ENCODE assay signal across 17 cellular contexts in the genomic region with DNA sequence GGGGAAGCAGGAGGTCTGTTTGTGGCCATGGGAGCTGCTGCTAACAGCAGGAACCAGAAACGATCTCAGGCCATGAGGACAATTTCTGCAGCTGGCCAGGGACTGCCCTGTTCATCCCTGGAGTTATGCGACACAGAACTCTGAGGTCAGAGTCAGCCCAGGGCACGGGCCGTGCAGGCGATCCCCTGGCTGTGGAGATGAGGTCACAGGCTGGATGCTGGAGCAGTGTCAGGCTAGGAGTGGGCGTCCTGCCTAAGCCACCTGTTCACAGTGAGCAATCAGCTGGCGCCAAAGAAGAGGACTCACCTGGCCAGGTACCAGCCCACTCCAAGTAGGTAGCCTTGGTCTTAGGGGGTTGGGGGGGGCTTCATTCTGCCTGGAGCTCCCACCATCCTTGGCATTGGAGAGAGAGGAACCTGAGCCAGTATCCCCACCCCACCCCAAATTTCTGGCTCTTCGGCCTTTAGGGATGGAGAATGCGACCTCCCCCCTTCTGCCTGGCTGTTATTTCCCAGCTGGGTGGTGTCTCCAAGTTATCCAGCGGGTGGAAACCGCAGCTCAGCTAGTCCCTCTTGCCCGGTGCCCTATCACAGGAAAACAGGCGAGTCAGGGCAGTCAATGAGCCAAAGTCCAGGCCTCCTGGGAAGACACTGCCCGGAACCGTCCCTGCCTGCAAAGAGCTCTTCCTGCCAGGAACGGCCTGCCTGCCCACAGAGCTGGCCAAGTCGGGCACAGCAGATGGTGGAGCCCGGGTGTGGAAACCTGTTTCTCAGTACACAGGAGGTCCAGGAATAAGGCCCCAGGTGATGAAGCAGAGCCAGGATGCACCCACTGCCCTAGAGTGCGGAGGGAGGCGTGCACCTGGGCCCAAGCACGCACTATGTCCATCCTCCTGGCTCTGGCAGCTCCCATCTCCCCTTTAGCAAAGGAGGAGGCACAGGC. TPM values are rescaled to one million over a fixed set of nuclear protein-coding genes. Genes with fewer than 3 reads are reported as not detected.
DNase-seq lines count a peak whose midpoint lies in the region; TF ChIP-seq lines count a peak whose summit lies in the region.
"Had no signal": no experiment of that assay in that cellular context is flagged by ENCODE, and none has a peak within 500 bp of the region (broad histone marks: within the 10 kb centered on the region; RNA-seq: fewer than 3 reads in every experiment).

No MANE protein-coding gene starts in this region.

- no peak overlapping the region for H2BK120ac ChIP-seq in mesenchymal stem cell (ENCODE audit: low read depth, low read length)

- H3K4me1 Mint-ChIP-seq in MCF 10A (ENCODE audit: insufficient read depth, unreplicated experiment), result peaks cover 14% of the 10 kb centered on the region
- peaks cover 20% of the 10 kb centered on the region for H3K4me1 Mint-ChIP-seq in activated CD4-positive, alpha-beta memory T cell treated with anti-CD3 and anti-CD28 coated beads, Interleukin-2, amount 10 ng/mL, durations not matched to agents 7 days and 5 days

- H3K79me1 ChIP-seq in mesenchymal stem cell (replicated peaks; ENCODE audit: low read length, poor library complexity, severe bottlenecking), result no peaks in the 10 kb centered on the region

- H2BK15ac ChIP-seq in mesenchymal stem cell (ENCODE audit: low read depth, poor library complexity, severe bottlenecking), result peak overlapping the region; percentile 15

- no peak overlapping the region for H2BK5ac ChIP-seq in mesenchymal stem cell (ENCODE audit: low read depth, low read length, poor library complexity, severe bottlenecking)

- H3K4ac ChIP-seq in mesenchymal stem cell (ENCODE audit: low read depth in 1 of 2, low read length in 2 of 2), result peak overlapping the region in 1 of 2 experiments; percentile 15

- peak overlapping the region in 1 of 2 experiments; percentile 22 for H3K14ac ChIP-seq in mesenchymal stem cell (ENCODE audit: low read length in 2 of 2)

- H3K4me1 ChIP-seq in breast epithelium (peaks cover 10 to 26% of the 10 kb centered on the region in 2 donors), mesenchymal stem cell (ENCODE audit: control insufficient read depth, insufficient read depth, low read depth, low read length) (peaks cover 31% of the 10 kb centered on the region), uterus (peaks cover 8 to 15% of the 10 kb centered on the region in 2 donors)

- intact Hi-C loops in MCF 10A (cut with micrococcal nuclease) (loop anchor here (5.0 kb wide), 1 partner anchor 73 kb away; the partner anchor contains the start of genes BRAT1 and IQCE), breast epithelium (cut with DNase I; ENCODE audit: low total_unique reads) (no loop called here), uterus (cut with DNase I; ENCODE audit: low total_unique reads) (loop anchor here (5.0 kb wide), 1 partner anchor 73 kb away; the partner anchor contains the start of genes BRAT1 and IQCE)

- H3K27me3 Mint-ChIP-seq in MCF 10A (ENCODE audit: insufficient read depth, unreplicated experiment), result no peaks in the 10 kb centered on the region
- H3K27me3 Mint-ChIP-seq in activated CD4-positive, alpha-beta memory T cell treated with anti-CD3 and anti-CD28 coated beads, Interleukin-2, amount 10 ng/mL, durations not matched to agents 7 days and 5 days, result no peaks in the 10 kb centered on the region

- H3K27ac ChIP-seq in breast epithelium (peak overlapping the region; percentile 79 to 86), mesenchymal stem cell (ENCODE audit: low read length, poor library complexity, severe bottlenecking) (peak overlapping the region; percentile 79), uterus (peak overlapping the region; percentile 7 to 59)

- peak overlapping the region; percentile 55 for H4K91ac ChIP-seq in mesenchymal stem cell (ENCODE audit: low read length)

- H3K4me3 ChIP-seq in breast epithelium, result no peak overlapping the region
- no peak overlapping the region for H3K4me3 ChIP-seq in mesenchymal stem cell (ENCODE audit: insufficient read depth in 1 of 2, low read depth in 1 of 2, low read length in 2 of 2)
- H3K4me3 ChIP-seq in uterus, result no peak overlapping the region

- BruUV-seq in MCF 10A (replicated peaks; lab: Mats Ljungman, UMichigan), result no TSS peak

- no peak for TF ChIP-seq CTCF in MCF 10A (IDR thresholded peaks at IDR 0.05; ENCODE audit: unreplicated experiment)
- TF ChIP-seq CTCF in breast epithelium (IDR thresholded peaks at IDR 0.05), result no peak
- TF ChIP-seq CTCF in uterus (IDR thresholded peaks at IDR 0.05), result no peak

- H3K27ac Mint-ChIP-seq in MCF 10A (ENCODE audit: low read depth, unreplicated experiment), result no peak overlapping the region
- H3K27ac Mint-ChIP-seq in activated CD4-positive, alpha-beta memory T cell treated with anti-CD3 and anti-CD28 coated beads, Interleukin-2, amount 10 ng/mL, durations not matched to agents 7 days and 5 days, result no peak overlapping the region
- H3K27ac Mint-ChIP-seq: activated naive CD8-positive, alpha-beta T cell treated with anti-CD3 and anti-CD28 coated beads, Interleukin-2, amount 50 U/mL, for 24 hours had no signal

- in situ Hi-C loops in T47D (cut with HindIII; ENCODE audit: low pct_unique_long_range_greater_than_20kb, low sequenced_read_pairs), result no loop called here

- CTCF ChIA-PET in MCF 10A (lab: Yijun Ruan, JAX), result interaction anchor here (0.8 kb wide), 1 partner anchor 161 kb away, joined by 3 read pairs; no protein-coding TSS in a partner anchor
- CTCF ChIA-PET in activated CD4-positive, alpha-beta memory T cell treated with anti-CD3 and anti-CD28 coated beads, Interleukin-2, amount 10 ng/mL, durations not matched to agents 7 days and 5 days (lab: Charles Lee), result no interaction called here

- no peak overlapping the region for H3K23ac ChIP-seq in mesenchymal stem cell (ENCODE audit: low read length in 2 of 2)

- H2BK12ac ChIP-seq in mesenchymal stem cell (ENCODE audit: low read length in 2 of 2), result no peak overlapping the region

- POLR2A ChIA-PET in MCF 10A (lab: Yijun Ruan, JAX), result interaction anchor here (0.7 kb wide), 1 partner anchor 37 kb away, joined by 3 read pairs; no protein-coding TSS in a partner anchor
- POLR2A ChIA-PET in activated CD4-positive, alpha-beta memory T cell treated with anti-CD3 and anti-CD28 coated beads, Interleukin-2, amount 10 ng/mL, durations not matched to agents 7 days and 5 days (lab: Charles Lee), result no interaction called here

- H2AFZ ChIP-seq in mesenchymal stem cell (ENCODE audit: low read depth, low read length), result no peak overlapping the region
- H2AFZ ChIP-seq: GM23338 had no signal

- H4K8ac ChIP-seq in mesenchymal stem cell (ENCODE audit: low read length), result no peak overlapping the region

- peak overlapping the region in 1 of 2 experiments; percentile 28 for H3K18ac ChIP-seq in mesenchymal stem cell (ENCODE audit: low read depth in 1 of 2, low read length in 2 of 2)

- H3K4me2 ChIP-seq in mesenchymal stem cell (ENCODE audit: low read length, poor library complexity, severe bottlenecking), result no peak overlapping the region
- H3K4me2 ChIP-seq: GM23338 had no signal

- no peaks in the 10 kb centered on the region for H3K9me3 Mint-ChIP-seq in MCF 10A (ENCODE audit: unreplicated experiment)
- no peaks in the 10 kb centered on the region for H3K9me3 Mint-ChIP-seq in activated CD4-positive, alpha-beta memory T cell treated with anti-CD3 and anti-CD28 coated beads, Interleukin-2, amount 10 ng/mL, durations not matched to agents 7 days and 5 days
- H3K9me3 Mint-ChIP-seq: activated naive CD8-positive, alpha-beta T cell treated with anti-CD3 and anti-CD28 coated beads, Interleukin-2, amount 50 U/mL, for 24 hours; GM23338; naive thymus-derived CD8-positive, alpha-beta T cell; stimulated activated effector memory CD8-positive, alpha-beta T cell treated with anti-CD3 and anti-CD28 coated beads, Interleukin-12 subunit alpha, Interleukin-12 subunit beta, amount 100 ng/mL, for 72 hours had no signal

- no peaks in the 10 kb centered on the region for H3K27me3 ChIP-seq in breast epithelium
- no peaks in the 10 kb centered on the region for H3K27me3 ChIP-seq in mesenchymal stem cell (ENCODE audit: control insufficient read depth in 1 of 2, insufficient read depth in 1 of 2, low read length in 2 of 2)
- no peaks in the 10 kb centered on the region for H3K27me3 ChIP-seq in uterus

- TF ChIP-seq POLR2A in breast epithelium (IDR thresholded peaks at IDR 0.05), result no peak
- TF ChIP-seq POLR2A in uterus (IDR thresholded peaks at IDR 0.05), result no peak

- DNase-seq in T47D (ENCODE audit: low read depth in 1 of 2, low spot score in 1 of 2), result peak; percentile 64 to 90
- no peak for DNase-seq in MCF 10A (ENCODE audit: unreplicated experiment)
- peak; percentile 82 to 92 for DNase-seq in breast epithelium (ENCODE audit: low spot score in 2 of 2)
- DNase-seq in mesenchymal stem cell, result peak; percentile 64
- peak in 1 of 2 donors; percentile 52 for DNase-seq in uterus
- DNase-seq in SHP77 (lab: John Stamatoyannopoulos, UW), result no peak
- DNase-seq in activated CD4-positive, alpha-beta memory T cell treated with anti-CD3 and anti-CD28 coated beads, Interleukin-2, amount 10 ng/mL, durations not matched to agents 7 days and 5 days, result no peak
- no peak for DNase-seq in ecto neural progenitor cell (ENCODE audit: low spot score)
- DNase-seq: activated CD4-positive, alpha-beta T cell treated with anti-CD3 and anti-CD28 coated beads, Interleukin-2, amount 50 U/mL, for 48 hours; activated naive CD8-positive, alpha-beta T cell treated with anti-CD3 and anti-CD28 coated beads, Interleukin-2, amount 50 U/mL, for 24 hours; effector memory CD4-positive, alpha-beta T cell; GF-D8; Kasumi-1; naive thymus-derived CD8-positive, alpha-beta T cell; NCI-H526 treated with DMSO at 0.1 percent for 48 hours had no signal

- no peak overlapping the region for H3K4me3 Mint-ChIP-seq in MCF 10A (ENCODE audit: unreplicated experiment)
- H3K4me3 Mint-ChIP-seq in activated CD4-positive, alpha-beta memory T cell treated with anti-CD3 and anti-CD28 coated beads, Interleukin-2, amount 10 ng/mL, durations not matched to agents 7 days and 5 days, result no peak overlapping the region

- H3K36me3 Mint-ChIP-seq in MCF 10A (ENCODE audit: insufficient read depth, unreplicated experiment), result no peaks in the 10 kb centered on the region
- no peaks in the 10 kb centered on the region for H3K36me3 Mint-ChIP-seq in activated CD4-positive, alpha-beta memory T cell treated with anti-CD3 and anti-CD28 coated beads, Interleukin-2, amount 10 ng/mL, durations not matched to agents 7 days and 5 days (ENCODE audit: low read depth)
- H3K36me3 Mint-ChIP-seq: naive thymus-derived CD8-positive, alpha-beta T cell; stimulated activated effector memory CD8-positive, alpha-beta T cell treated with anti-CD3 and anti-CD28 coated beads, Interleukin-12 subunit alpha, Interleukin-12 subunit beta, amount 100 ng/mL, for 72 hours had no signal

- no peaks in the 10 kb centered on the region for H3K9me3 ChIP-seq in breast epithelium
- no peaks in the 10 kb centered on the region for H3K9me3 ChIP-seq in mesenchymal stem cell (ENCODE audit: control insufficient read depth, low read length)
- no peaks in the 10 kb centered on the region for H3K9me3 ChIP-seq in uterus

- peak overlapping the region; percentile 25 for H3K9ac ChIP-seq in mesenchymal stem cell (ENCODE audit: low read length)

- 68% methylated on average over 21 of the region's 21 CpGs for WGBS in mesenchymal stem cell

- peak overlapping the region; percentile 95 for H2AK5ac ChIP-seq in mesenchymal stem cell (ENCODE audit: low read length, severe bottlenecking)

- H3K36me3 ChIP-seq in breast epithelium, result no peaks in the 10 kb centered on the region
- peaks cover 0 to 10% of the 10 kb centered on the region in 2 experiments for H3K36me3 ChIP-seq in mesenchymal stem cell (ENCODE audit: control insufficient read depth in 1 of 2, insufficient read depth in 2 of 2, low read depth in 1 of 2, low read length in 2 of 2)
- H3K36me3 ChIP-seq in uterus, result no peaks in the 10 kb centered on the region

RNA-seq across cellular contexts. Expression of gene TTYH3, which starts 1.8 kb away (rescaled TPM):
- 20.9 and 34.7 TPM in 2 replicates for total RNA-seq in MCF 10A (2022)
- 10 to 100 TPM; 11.6 to 17.9 (median 17.4) TPM for total RNA-seq in breast epithelium
- 198 TPM for polyA plus RNA-seq in mesenchymal stem cell (2013, experiment 1 of 2)
- 194 TPM for polyA plus RNA-seq in mesenchymal stem cell (2013, experiment 2 of 2)
- total RNA-seq in uterus, result 10 to 100 TPM in 2 of 4 donors, 1 to 10 TPM in 2; 3.8 to 47.2 (median 25.2) TPM
- 10 to 100 TPM in 1 of 2 experiments, 1 to 10 TPM in 1; 9.7 to 10.2 TPM for total RNA-seq in activated CD4-positive, alpha-beta memory T cell treated with anti-CD3 and anti-CD28 coated beads, Interleukin-2, amount 10 ng/mL, durations not matched to agents 7 days and 5 days

RNA-seq across cellular contexts. Expression of gene AMZ1, which starts 58.0 kb away (rescaled TPM):
- total RNA-seq in MCF 10A (2022) (not detected in 2 replicates), breast epithelium (under 1 TPM; 0.16 to 0.88 (median 0.33) TPM), uterus (1 to 10 TPM in 2 of 4 donors, under 1 TPM in 1, not detected in 1; 0.35 to 4.6 (median 4.4) TPM)
- 0.06 TPM for polyA plus RNA-seq in mesenchymal stem cell (2013, experiment 1 of 2)
- polyA plus RNA-seq in mesenchymal stem cell (2013, experiment 2 of 2), result 0.07 TPM
- under 1 TPM; 0.78 to 0.88 TPM for total RNA-seq in activated CD4-positive, alpha-beta memory T cell treated with anti-CD3 and anti-CD28 coated beads, Interleukin-2, amount 10 ng/mL, durations not matched to agents 7 days and 5 days
- polyA plus RNA-seq: naive thymus-derived CD8-positive, alpha-beta T cell had no signal

Comparison
In these comparisons a context has a peak if more than half of its experiments do, and no peak if none do; other contexts are left out.
1. DNase-seq: peak in T47D (2 of 2), breast epithelium (2 of 2) and mesenchymal stem cell (single experiment); none in MCF 10A (single experiment), SHP77 (0 of 2), activated CD4-positive, alpha-beta memory T cell treated with anti-CD3 and anti-CD28 coated beads, Interleukin-2, amount 10 ng/mL, durations not matched to agents 7 days and 5 days (single experiment) and ecto neural progenitor cell (single experiment).
2. Peak in every context shown above with its lines, with median percentiles within 50 percentile points of each other: H3K27ac ChIP-seq.